ENCODE assay signal across 21 cellular contexts in the genomic region with DNA sequence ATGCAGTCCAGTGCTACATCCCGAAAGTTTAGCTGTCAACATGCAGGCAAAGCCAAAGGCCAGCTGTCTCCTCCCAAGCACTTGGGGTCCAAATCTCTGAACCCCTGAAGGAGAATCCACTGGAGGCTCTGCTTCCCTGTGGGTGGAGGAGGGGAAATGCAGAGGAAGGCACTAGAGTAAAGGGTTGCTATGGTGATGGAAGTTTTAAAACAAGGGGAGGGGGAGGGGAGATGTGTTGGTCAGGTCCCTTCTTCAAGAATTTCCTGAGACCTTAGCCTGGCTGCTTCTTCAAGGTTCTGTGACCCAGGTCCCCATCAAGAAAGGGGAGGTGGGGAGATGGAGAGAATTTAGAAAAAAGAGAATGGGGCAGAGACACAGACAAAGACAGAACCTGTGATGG. TPM values are rescaled to one million over a fixed set of nuclear protein-coding genes. Genes with fewer than 3 reads are reported as not detected.
"Had no signal": no experiment of that assay in that cellular context is flagged by ENCODE, and none has a peak within 500 bp of the region (broad histone marks: within the 10 kb centered on the region; RNA-seq: fewer than 3 reads in every experiment).

No MANE protein-coding gene starts in this region.

- H3K4me1 Mint-ChIP-seq: endodermal cell had no signal

- H3K36me3 ChIP-seq: left lung, neutrophil, right lobe of liver, suprapubic skin, upper lobe of left lung had no signal

- H3K9ac ChIP-seq: parathyroid adenoma had no signal

- DNase-seq: activated T-cell treated with anti-CD3 and anti-CD28 coated beads, Interleukin-2, amount 50 U/mL, for 24 hours; hippocampal formation; left lung; right lobe of liver; small intestine; stimulated activated naive CD8-positive, alpha-beta T cell treated with anti-CD3 and anti-CD28 coated beads, Interleukin-15, amount 100 ng/mL, for 72 hours; T-helper 1 cell; T1000; upper lobe of left lung had no signal

- H3K27ac Mint-ChIP-seq: activated CD4-positive, alpha-beta T cell treated with anti-CD3 and anti-CD28 coated beads, Interleukin-2, amount 10 ng/mL, durations not matched to agents 7 days and 5 days; activated CD8-positive, alpha-beta T cell treated with anti-CD3 and anti-CD28 coated beads, Interleukin-2, amount 10 ng/mL, durations not matched to agents 7 days and 5 days; activated naive CD4-positive, alpha-beta T cell treated with anti-CD3 and anti-CD28 coated beads for 36 hours; activated T-cell treated with anti-CD3 and anti-CD28 coated beads, Interleukin-2, amount 50 U/mL, for 24 hours; activated T-helper 2 cell treated with anti-CD3 and anti-CD28 coated beads, Interferon-gamma antibody, Interleukin-2, Interleukin-4, amounts not matched to agents 10 μg/mL and 5 μg/mL and 100 μg/mL, durations not matched to agents 14 hours and 24 hours and 36 hours; endodermal cell; stimulated activated naive CD8-positive, alpha-beta T cell treated with anti-CD3 and anti-CD28 coated beads, Interleukin-15, amount 100 ng/mL, for 72 hours had no signal

- H3K9me3 Mint-ChIP-seq: activated CD4-positive, alpha-beta T cell treated with anti-CD3 and anti-CD28 coated beads, Interleukin-2, amount 10 ng/mL, durations not matched to agents 7 days and 5 days; activated naive CD4-positive, alpha-beta T cell treated with anti-CD3 and anti-CD28 coated beads for 36 hours; activated T-cell treated with anti-CD3 and anti-CD28 coated beads, Interleukin-2, amount 50 U/mL, for 24 hours; activated T-helper 2 cell treated with anti-CD3 and anti-CD28 coated beads, Interferon-gamma antibody, Interleukin-2, Interleukin-4, amounts not matched to agents 10 μg/mL and 5 μg/mL and 100 μg/mL, durations not matched to agents 14 hours and 24 hours and 36 hours; endodermal cell; stimulated activated naive CD8-positive, alpha-beta T cell treated with anti-CD3 and anti-CD28 coated beads, Interleukin-15, amount 100 ng/mL, for 72 hours had no signal

- H3K79me2 ChIP-seq: parathyroid adenoma had no signal

- H3K4me3 ChIP-seq: left lung, right lobe of liver, suprapubic skin, upper lobe of left lung had no signal

- ATAC-seq: activated CD4-positive, CD25-positive, alpha-beta regulatory T cell treated with anti-CD3 and anti-CD28 coated beads, Interleukin-2, amount 50 U/mL, for 24 hours; stimulated activated naive CD8-positive, alpha-beta T cell treated with anti-CD3 and anti-CD28 coated beads, Interleukin-15, amount 100 ng/mL, for 72 hours had no signal

- H3K9me3 ChIP-seq: left lung, neutrophil, right lobe of liver, suprapubic skin, upper lobe of left lung had no signal

- H3K4me3 Mint-ChIP-seq: activated CD4-positive, alpha-beta T cell treated with anti-CD3 and anti-CD28 coated beads, Interleukin-2, amount 10 ng/mL, durations not matched to agents 7 days and 5 days; activated CD8-positive, alpha-beta T cell treated with anti-CD3 and anti-CD28 coated beads, Interleukin-2, amount 10 ng/mL, durations not matched to agents 7 days and 5 days; activated naive CD4-positive, alpha-beta T cell treated with anti-CD3 and anti-CD28 coated beads for 36 hours; activated T-cell treated with anti-CD3 and anti-CD28 coated beads, Interleukin-2, amount 50 U/mL, for 24 hours; endodermal cell; stimulated activated naive CD8-positive, alpha-beta T cell treated with anti-CD3 and anti-CD28 coated beads, Interleukin-15, amount 100 ng/mL, for 72 hours had no signal

- H3K27ac ChIP-seq: epithelial cell of prostate, left lung, neutrophil, parathyroid adenoma, right lobe of liver, suprapubic skin, upper lobe of left lung had no signal

- H2AFZ ChIP-seq: parathyroid adenoma had no signal

RNA-seq across cellular contexts. Expression of a gene that starts 2.3 kb away (rescaled TPM):
- total RNA-seq: activated CD4-positive, alpha-beta T cell treated with anti-CD3 and anti-CD28 coated beads, Interleukin-2, amount 10 ng/mL, durations not matched to agents 7 days and 5 days; activated CD8-positive, alpha-beta T cell treated with anti-CD3 and anti-CD28 coated beads, Interleukin-2, amount 10 ng/mL, durations not matched to agents 7 days and 5 days; dermis microvascular lymphatic vessel endothelial cell; kidney epithelial cell; left lung; right lobe of liver had no signal
